28 cellular contexts compared by ENCODE assay signal in the genomic region with DNA sequence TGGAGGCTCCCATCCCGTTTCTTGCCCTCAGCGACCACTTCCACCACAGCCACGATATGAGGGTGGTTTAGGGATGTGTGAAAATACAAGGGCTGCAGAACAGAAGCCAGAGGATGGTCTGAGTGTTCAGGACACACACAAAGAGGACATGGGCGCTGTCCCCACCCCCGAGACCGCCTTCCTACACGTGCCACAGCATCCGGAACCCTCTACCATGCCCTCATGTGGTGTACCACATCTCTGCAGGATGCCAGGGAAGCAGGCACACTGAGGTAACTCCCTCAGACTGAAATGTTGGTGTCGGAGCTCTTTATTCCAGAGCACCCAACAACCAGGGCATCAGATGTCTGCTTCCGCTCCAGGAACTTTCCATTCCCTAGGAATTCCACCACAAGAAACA.
"Had no signal": no experiment of that assay in that cellular context is flagged by ENCODE, and none has a peak within 500 bp of the region (broad histone marks: within the 10 kb centered on the region; RNA-seq: fewer than 3 reads in every experiment).

No MANE protein-coding gene starts in this region.

- DNase-seq: activated CD4-positive, alpha-beta T cell treated with anti-CD3 and anti-CD28 coated beads for 48 hours; activated CD4-positive, alpha-beta T cell treated with anti-CD3 and anti-CD28 coated beads, Interleukin-2, amount 50 U/mL, for 48 hours; activated CD8-positive, alpha-beta memory T cell treated with anti-CD3 and anti-CD28 coated beads for 24 hours; activated CD8-positive, alpha-beta memory T cell treated with anti-CD3 and anti-CD28 coated beads, Interleukin-2, amount 50 U/mL, for 48 hours; activated gamma-delta T cell; activated naive CD4-positive, alpha-beta T cell treated with anti-CD3 and anti-CD28 coated beads, Interleukin-2, amount 10 ng/mL, durations not matched to agents 7 days and 5 days; activated naive CD8-positive, alpha-beta T cell treated with anti-CD3 and anti-CD28 coated beads, Interleukin-2, amount 10 ng/mL, durations not matched to agents 7 days and 5 days; activated T-cell treated with anti-CD3 and anti-CD28 coated beads, Interleukin-2, amount 50 U/mL, for 24 hours; caudate nucleus; cortex of kidney; effector memory CD8-positive, alpha-beta T cell; islet precursor cell; left ventricle myocardium inferior; naive B cell; occipital lobe; spleen; stimulated activated naive CD4-positive, alpha-beta T cell; T-helper 9 cell had no signal

- H3K4me3 ChIP-seq: ascending aorta, gastroesophageal sphincter, hepatocyte, left ventricle myocardium inferior, right atrium auricular region, spleen, tibial nerve had no signal

- ATAC-seq: activated CD4-positive, CD25-positive, alpha-beta regulatory T cell treated with anti-CD3 and anti-CD28 coated beads, Interleukin-2, amount 50 U/mL, for 24 hours; effector memory CD8-positive, alpha-beta T cell; gastroesophageal sphincter had no signal

- H3K4me1 ChIP-seq: ascending aorta, gastroesophageal sphincter, parathyroid adenoma, spleen had no signal

- H3K4me2 ChIP-seq: hepatocyte had no signal

- H3K27ac ChIP-seq: ascending aorta, gastroesophageal sphincter, hepatocyte, left ventricle myocardium inferior, parathyroid adenoma, right atrium auricular region, spleen, tibial nerve, VCaP had no signal

- H3K9me3 ChIP-seq: ascending aorta, gastroesophageal sphincter, left ventricle myocardium inferior, right atrium auricular region, spleen, tibial nerve had no signal

- H3K79me2 ChIP-seq: hepatocyte, parathyroid adenoma had no signal

- H3K9ac ChIP-seq: parathyroid adenoma had no signal

- H2AFZ ChIP-seq: hepatocyte, parathyroid adenoma had no signal

- FAIRE-seq: TTC549, urothelium cell line had no signal

- H3K27me3 ChIP-seq: ascending aorta, gastroesophageal sphincter, hepatocyte, right atrium auricular region, spleen, tibial nerve had no signal
